10 cellular contexts compared by ENCODE assay signal in the genomic region with DNA sequence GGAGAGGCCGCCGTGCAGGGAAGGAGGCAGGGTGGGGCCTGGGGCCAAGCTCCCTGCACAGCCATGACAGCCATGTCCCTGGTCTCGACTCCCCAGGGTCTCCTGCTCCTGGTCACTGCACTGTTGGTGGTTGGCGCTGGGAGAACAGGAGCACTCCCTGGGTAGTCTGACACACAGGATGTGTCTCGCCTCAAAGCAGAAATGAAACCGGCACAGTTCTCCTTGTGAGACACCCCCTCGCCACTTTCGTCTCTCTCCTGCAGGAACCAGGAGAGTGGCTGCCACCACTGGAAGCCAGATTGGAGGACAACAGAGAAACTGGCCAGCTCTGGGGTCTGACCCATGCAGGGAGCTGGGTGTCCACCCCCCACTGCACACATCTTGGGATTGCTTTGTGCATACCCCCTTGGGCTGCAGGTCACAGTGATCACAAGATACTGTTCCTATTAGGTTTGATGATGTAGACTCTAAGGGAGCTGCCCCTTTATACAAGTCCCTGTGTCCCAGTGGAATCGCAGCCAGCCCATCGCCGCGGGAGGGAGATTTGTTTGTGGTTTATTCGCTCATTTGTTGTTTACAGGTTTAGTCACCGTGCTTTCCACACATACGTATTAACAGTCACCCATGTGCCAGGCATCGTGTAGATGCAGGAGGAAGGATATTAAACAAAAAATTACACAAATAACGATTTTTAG. TPM values are rescaled to one million over a fixed set of nuclear protein-coding genes. Genes with fewer than 3 reads are reported as not detected.
DNase-seq lines count a peak whose midpoint lies in the region; ATAC-seq, FAIRE-seq and TF ChIP-seq lines count a peak whose summit lies in the region.
"Had no signal": no experiment of that assay in that cellular context is flagged by ENCODE, and none has a peak within 500 bp of the region (broad histone marks: within the 10 kb centered on the region; RNA-seq: fewer than 3 reads in every experiment).

No MANE protein-coding gene starts in this region.

- peak; percentile 40 for DNase-seq in Right ventricle myocardium superior
- DNase-seq in left ventricle myocardium inferior: no peak
- DNase-seq in upper lobe of left lung: peak; percentile 47 to 60
- no peak for DNase-seq in OCI-M2 (lab: John Stamatoyannopoulos, UW; ENCODE audit: unreplicated experiment)
- no peak for DNase-seq in NCI-H1436 (lab: John Stamatoyannopoulos, UW)
- DNase-seq in RCC 7860 (ENCODE audit: low spot score): no peak
- DNase-seq: stimulated activated CD8-positive, alpha-beta memory T cell treated with anti-CD3 and anti-CD28 coated beads, Interleukin-4, amount 100 ng/mL, for 48 hours had no signal

- no peaks in the 10 kb centered on the region for H3K36me3 ChIP-seq in left ventricle myocardium inferior
- H3K36me3 ChIP-seq in upper lobe of left lung: no peaks in the 10 kb centered on the region

- no peak for TF ChIP-seq EP300 in upper lobe of left lung (IDR thresholded peaks at IDR 0.05)

- no peak for FAIRE-seq in RCC 7860 (lab: Jason Lieb, UNC)

- TF ChIP-seq POLR2A in upper lobe of left lung (IDR thresholded peaks at IDR 0.05): peak in 1 of 4 donors; percentile 25

- no peaks in the 10 kb centered on the region for H3K27me3 ChIP-seq in left ventricle myocardium inferior (ENCODE audit: low read depth)
- H3K27me3 ChIP-seq in upper lobe of left lung: no peaks in the 10 kb centered on the region
- H3K27me3 ChIP-seq: hepatocyte had no signal

- 59% methylated on average over 16 of the region's 17 CpGs for WGBS in upper lobe of left lung, 2 donors

- ATAC-seq in Right ventricle myocardium superior (ENCODE audit: poor library complexity): peak; percentile 41
- ATAC-seq in HG03571 (IDR thresholded peaks at IDR 0.05; ENCODE audit: unreplicated experiment): peak; percentile 68
- ATAC-seq in upper lobe of left lung (ENCODE audit: low FRiP score in 2 of 2): peak; percentile 44 to 80

- intact Hi-C loops in Right ventricle myocardium superior (cut with DNase I) (no loop called here), left ventricle myocardium inferior (cut with micrococcal nuclease) (no loop called here)

- H3K27ac ChIP-seq in left ventricle myocardium inferior (replicated peaks): no peak overlapping the region
- peak overlapping the region; percentile 39 for H3K27ac ChIP-seq in cingulate gyrus (ENCODE audit: low read depth, low read length)
- H3K27ac ChIP-seq in upper lobe of left lung: peak overlapping the region in 3 of 4 donors; percentile 9 to 59 (median 18)
- H3K27ac ChIP-seq: hepatocyte had no signal

- TF ChIP-seq CTCF in left ventricle myocardium inferior (IDR thresholded peaks at IDR 0.05; ENCODE audit: borderline replicate concordance) (no peak), upper lobe of left lung (IDR thresholded peaks at IDR 0.05) (no peak)

- H3K9me3 ChIP-seq in left ventricle myocardium inferior (replicated peaks) (no peaks in the 10 kb centered on the region), upper lobe of left lung (no peaks in the 10 kb centered on the region)

- H3K4me3 ChIP-seq in left ventricle myocardium inferior (no peak overlapping the region), upper lobe of left lung (no peak overlapping the region)
- H3K4me3 ChIP-seq: hepatocyte had no signal

- H3K4me1 ChIP-seq in left ventricle myocardium inferior (peaks cover 6% of the 10 kb centered on the region), upper lobe of left lung (peaks cover 2 to 23% (median 18%) of the 10 kb centered on the region in 4 donors)

RNA-seq across cellular contexts. Expression of gene YWHAH, which starts 27.0 kb away (rescaled TPM):
- 67.5 TPM for total RNA-seq in Right ventricle myocardium superior
- total RNA-seq in left ventricle myocardium inferior: 67.2 TPM
- total RNA-seq in upper lobe of left lung: 100 to 1,000 TPM in 5 of 6 donors, 10 to 100 TPM in 1; 46.1 to 208 (median 164) TPM

Comparison
In these comparisons a context has a peak if more than half of its experiments do, and no peak if none do; other contexts are left out.
1. DNase-seq: peak in Right ventricle myocardium superior (single experiment) and upper lobe of left lung (2 of 2); none in left ventricle myocardium inferior (single experiment), OCI-M2 (single experiment), NCI-H1436 (single experiment) and RCC 7860 (single experiment).
2. Peak in every context shown above with its lines, with median percentiles within 50 percentile points of each other: ATAC-seq.